ENCODE assay signal across 2 cellular contexts in the genomic region with DNA sequence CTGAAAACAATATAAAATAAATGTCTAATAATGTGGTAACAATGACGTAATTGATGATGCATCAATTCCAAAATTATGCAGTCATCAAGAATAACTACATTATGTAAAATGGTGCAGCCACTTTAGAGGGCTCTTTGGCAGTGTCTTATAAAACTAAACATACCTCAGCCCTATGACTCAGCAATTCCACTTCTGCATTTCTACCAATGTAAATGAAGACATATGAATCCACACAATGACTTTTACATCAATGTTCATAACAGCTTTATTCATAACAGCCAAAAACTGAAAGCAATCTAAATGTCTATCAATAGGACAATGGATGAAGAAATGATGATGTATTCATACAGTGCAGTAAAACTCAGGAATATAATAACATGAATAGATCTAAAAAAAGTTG.
TF ChIP-seq lines count a peak whose summit lies in the region.

No MANE protein-coding gene starts in this region.

TF ChIP-seq in HepG2, 621 proteins besides CTCF, POLR2A, EP300 and RAD21 (continues in another document):
- TF ChIP-seq, protein P1, sequence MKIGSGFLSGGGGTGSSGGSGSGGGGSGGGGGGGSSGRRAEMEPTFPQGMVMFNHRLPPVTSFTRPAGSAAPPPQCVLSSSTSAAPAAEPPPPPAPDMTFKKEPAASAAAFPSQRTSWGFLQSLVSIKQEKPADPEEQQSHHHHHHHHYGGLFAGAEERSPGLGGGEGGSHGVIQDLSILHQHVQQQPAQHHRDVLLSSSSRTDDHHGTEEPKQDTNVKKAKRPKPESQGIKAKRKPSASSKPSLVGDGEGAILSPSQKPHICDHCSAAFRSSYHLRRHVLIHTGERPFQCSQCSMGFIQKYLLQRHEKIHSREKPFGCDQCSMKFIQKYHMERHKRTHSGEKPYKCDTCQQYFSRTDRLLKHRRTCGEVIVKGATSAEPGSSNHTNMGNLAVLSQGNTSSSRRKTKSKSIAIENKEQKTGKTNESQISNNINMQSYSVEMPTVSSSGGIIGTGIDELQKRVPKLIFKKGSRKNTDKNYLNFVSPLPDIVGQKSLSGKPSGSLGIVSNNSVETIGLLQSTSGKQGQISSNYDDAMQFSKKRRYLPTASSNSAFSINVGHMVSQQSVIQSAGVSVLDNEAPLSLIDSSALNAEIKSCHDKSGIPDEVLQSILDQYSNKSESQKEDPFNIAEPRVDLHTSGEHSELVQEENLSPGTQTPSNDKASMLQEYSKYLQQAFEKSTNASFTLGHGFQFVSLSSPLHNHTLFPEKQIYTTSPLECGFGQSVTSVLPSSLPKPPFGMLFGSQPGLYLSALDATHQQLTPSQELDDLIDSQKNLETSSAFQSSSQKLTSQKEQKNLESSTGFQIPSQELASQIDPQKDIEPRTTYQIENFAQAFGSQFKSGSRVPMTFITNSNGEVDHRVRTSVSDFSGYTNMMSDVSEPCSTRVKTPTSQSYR (CRISPR knock-in tag; IDR thresholded peaks at IDR 0.05; ENCODE audit: borderline replicate concordance) = no peak
- TF ChIP-seq HOXA3 (CRISPR knock-in tag; IDR thresholded peaks at IDR 0.05) (no peak), FOSL1 (CRISPR knock-in tag; IDR thresholded peaks at IDR 0.05; ENCODE audit: borderline replicate concordance) (no peak), MAFF (IDR thresholded peaks at IDR 0.05; ENCODE audit: low read depth, low read length) (peak; percentile 64), NFE2L2 (IDR thresholded peaks at IDR 0.05; ENCODE audit: low read length) (peak; percentile 94), RNF2 (conservative IDR thresholded peaks at IDR 0.05; ENCODE audit: low read depth) (no peak), ZNF543 (CRISPR knock-in tag; IDR thresholded peaks at IDR 0.05) (no peak), MAFK (conservative IDR thresholded peaks at IDR 0.05 in 1 of 2, IDR thresholded peaks at IDR 0.05 in 1 of 2; ENCODE audit: low read length in 2 of 2) (peak; percentile 54 to 65), NFE2 (CRISPR knock-in tag; IDR thresholded peaks at IDR 0.05) (peak; percentile 64; the same call in 1 of the 2 replicates), HMGA1 (CRISPR knock-in tag; conservative IDR thresholded peaks at IDR 0.05) (no peak), ATF7 (IDR thresholded peaks at IDR 0.05) (peak; percentile 18; the same call in 1 of the 2 replicates), ATF7 (CRISPR knock-in tag; IDR thresholded peaks at IDR 0.05) (no peak), HNF4G (IDR thresholded peaks at IDR 0.05; ENCODE audit: borderline replicate concordance, low read depth, low read length) (no peak), HNF4G (CRISPR knock-in tag; IDR thresholded peaks at IDR 0.05; ENCODE audit: borderline replicate concordance, low read depth) (no peak)
- TF ChIP-seq, protein P2, sequence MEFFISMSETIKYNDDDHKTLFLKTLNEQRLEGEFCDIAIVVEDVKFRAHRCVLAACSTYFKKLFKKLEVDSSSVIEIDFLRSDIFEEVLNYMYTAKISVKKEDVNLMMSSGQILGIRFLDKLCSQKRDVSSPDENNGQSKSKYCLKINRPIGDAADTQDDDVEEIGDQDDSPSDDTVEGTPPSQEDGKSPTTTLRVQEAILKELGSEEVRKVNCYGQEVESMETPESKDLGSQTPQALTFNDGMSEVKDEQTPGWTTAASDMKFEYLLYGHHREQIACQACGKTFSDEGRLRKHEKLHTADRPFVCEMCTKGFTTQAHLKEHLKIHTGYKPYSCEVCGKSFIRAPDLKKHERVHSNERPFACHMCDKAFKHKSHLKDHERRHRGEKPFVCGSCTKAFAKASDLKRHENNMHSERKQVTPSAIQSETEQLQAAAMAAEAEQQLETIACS (CRISPR knock-in tag; IDR thresholded peaks at IDR 0.05) = no peak
- TF ChIP-seq, protein P3, sequence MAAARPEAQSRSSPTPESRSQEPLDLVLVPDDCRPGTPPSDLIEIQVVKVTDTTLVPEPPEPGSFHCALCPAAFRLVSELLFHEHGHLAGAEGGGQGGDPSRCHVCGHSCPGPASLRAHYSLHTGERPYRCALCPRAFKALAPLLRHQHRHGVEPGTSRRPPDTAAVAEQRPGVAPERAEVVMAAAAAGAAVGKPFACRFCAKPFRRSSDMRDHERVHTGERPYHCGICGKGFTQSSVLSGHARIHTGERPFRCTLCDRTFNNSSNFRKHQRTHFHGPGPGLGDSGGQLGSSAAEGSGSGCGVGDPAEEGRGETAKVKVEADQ (CRISPR knock-in tag; IDR thresholded peaks at IDR 0.05; ENCODE audit: borderline replicate concordance) = no peak
- TF ChIP-seq, protein P4, sequence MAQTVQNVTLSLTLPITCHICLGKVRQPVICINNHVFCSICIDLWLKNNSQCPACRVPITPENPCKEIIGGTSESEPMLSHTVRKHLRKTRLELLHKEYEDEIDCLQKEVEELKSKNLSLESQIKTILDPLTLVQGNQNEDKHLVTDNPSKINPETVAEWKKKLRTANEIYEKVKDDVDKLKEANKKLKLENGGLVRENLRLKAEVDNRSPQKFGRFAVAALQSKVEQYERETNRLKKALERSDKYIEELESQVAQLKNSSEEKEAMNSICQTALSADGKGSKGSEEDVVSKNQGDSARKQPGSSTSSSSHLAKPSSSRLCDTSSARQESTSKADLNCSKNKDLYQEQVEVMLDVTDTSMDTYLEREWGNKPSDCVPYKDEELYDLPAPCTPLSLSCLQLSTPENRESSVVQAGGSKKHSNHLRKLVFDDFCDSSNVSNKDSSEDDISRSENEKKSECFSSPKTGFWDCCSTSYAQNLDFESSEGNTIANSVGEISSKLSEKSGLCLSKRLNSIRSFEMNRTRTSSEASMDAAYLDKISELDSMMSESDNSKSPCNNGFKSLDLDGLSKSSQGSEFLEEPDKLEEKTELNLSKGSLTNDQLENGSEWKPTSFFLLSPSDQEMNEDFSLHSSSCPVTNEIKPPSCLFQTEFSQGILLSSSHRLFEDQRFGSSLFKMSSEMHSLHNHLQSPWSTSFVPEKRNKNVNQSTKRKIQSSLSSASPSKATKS (CRISPR knock-in tag; IDR thresholded peaks at IDR 0.05) = no peak

TF ChIP-seq in GM12878, 131 proteins besides CTCF, POLR2A, EP300 and RAD21 (continues in another document):
- TF ChIP-seq, protein P5, sequence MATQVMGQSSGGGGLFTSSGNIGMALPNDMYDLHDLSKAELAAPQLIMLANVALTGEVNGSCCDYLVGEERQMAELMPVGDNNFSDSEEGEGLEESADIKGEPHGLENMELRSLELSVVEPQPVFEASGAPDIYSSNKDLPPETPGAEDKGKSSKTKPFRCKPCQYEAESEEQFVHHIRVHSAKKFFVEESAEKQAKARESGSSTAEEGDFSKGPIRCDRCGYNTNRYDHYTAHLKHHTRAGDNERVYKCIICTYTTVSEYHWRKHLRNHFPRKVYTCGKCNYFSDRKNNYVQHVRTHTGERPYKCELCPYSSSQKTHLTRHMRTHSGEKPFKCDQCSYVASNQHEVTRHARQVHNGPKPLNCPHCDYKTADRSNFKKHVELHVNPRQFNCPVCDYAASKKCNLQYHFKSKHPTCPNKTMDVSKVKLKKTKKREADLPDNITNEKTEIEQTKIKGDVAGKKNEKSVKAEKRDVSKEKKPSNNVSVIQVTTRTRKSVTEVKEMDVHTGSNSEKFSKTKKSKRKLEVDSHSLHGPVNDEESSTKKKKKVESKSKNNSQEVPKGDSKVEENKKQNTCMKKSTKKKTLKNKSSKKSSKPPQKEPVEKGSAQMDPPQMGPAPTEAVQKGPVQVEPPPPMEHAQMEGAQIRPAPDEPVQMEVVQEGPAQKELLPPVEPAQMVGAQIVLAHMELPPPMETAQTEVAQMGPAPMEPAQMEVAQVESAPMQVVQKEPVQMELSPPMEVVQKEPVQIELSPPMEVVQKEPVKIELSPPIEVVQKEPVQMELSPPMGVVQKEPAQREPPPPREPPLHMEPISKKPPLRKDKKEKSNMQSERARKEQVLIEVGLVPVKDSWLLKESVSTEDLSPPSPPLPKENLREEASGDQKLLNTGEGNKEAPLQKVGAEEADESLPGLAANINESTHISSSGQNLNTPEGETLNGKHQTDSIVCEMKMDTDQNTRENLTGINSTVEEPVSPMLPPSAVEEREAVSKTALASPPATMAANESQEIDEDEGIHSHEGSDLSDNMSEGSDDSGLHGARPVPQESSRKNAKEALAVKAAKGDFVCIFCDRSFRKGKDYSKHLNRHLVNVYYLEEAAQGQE (IDR thresholded peaks at IDR 0.05; ENCODE audit: low read depth, low read length) = no peak
- TF ChIP-seq MYC (IDR thresholded peaks at IDR 0.05; ENCODE audit: insufficient read depth, insufficient read length, insufficient replicate concordance, low read length, severe bottlenecking) = no peak
- TF ChIP-seq JUND (IDR thresholded peaks at IDR 0.05; ENCODE audit: low read depth, low read length) = 0 out of 2 replicates have a peak, but pooled peaks have one; percentile 14
- no peak for TF ChIP-seq POLR2AphosphoS5 (IDR thresholded peaks at IDR 0.05; ENCODE audit: low read length)
- TF ChIP-seq HDGF (IDR thresholded peaks at IDR 0.05) = no peak
- TF ChIP-seq RCOR1 (conservative IDR thresholded peaks at IDR 0.05; ENCODE audit: low read depth, low read length) = no peak
- TF ChIP-seq CREB1 (IDR thresholded peaks at IDR 0.05; ENCODE audit: low read depth) = 0 out of 2 replicates have a peak, but pooled peaks have one; percentile 20
- TF ChIP-seq SPI1 (IDR thresholded peaks at IDR 0.05; ENCODE audit: borderline replicate concordance, insufficient read depth, low read depth, low read length) = peak; percentile 90
- TF ChIP-seq SMARCA5 (IDR thresholded peaks at IDR 0.05) = no peak
- peak; percentile 29 to 45; a peak in 2 of 4 replicates for TF ChIP-seq IKZF2 (IDR thresholded peaks at IDR 0.05)
- TF ChIP-seq PAX5 (IDR thresholded peaks at IDR 0.05; ENCODE audit: borderline replicate concordance, low read depth, low read length) = no peak
- TF ChIP-seq ZNF622 (IDR thresholded peaks at IDR 0.05) = no peak
- TF ChIP-seq MTA2 (IDR thresholded peaks at IDR 0.05; ENCODE audit: low read depth) = peak; percentile 70
- 0 out of 2 replicates have a peak, but pooled peaks have one; percentile 16 for TF ChIP-seq JUNB (IDR thresholded peaks at IDR 0.05)
- TF ChIP-seq GATAD2B (conservative IDR thresholded peaks at IDR 0.05; ENCODE audit: low read depth) = no peak
- 0 out of 2 replicates have a peak, but pooled peaks have one; percentile 15 for TF ChIP-seq NR2F1 (conservative IDR thresholded peaks at IDR 0.05)
- 0 out of 2 replicates have a peak, but pooled peaks have one; percentile 48 for TF ChIP-seq ZNF24 (IDR thresholded peaks at IDR 0.05)
- TF ChIP-seq ZSCAN29 (IDR thresholded peaks at IDR 0.05) = no peak
- TF ChIP-seq SRF (IDR thresholded peaks at IDR 0.05; ENCODE audit: low read depth in 2 of 2, low read length in 2 of 2) = no peak
- TF ChIP-seq, protein P6, sequence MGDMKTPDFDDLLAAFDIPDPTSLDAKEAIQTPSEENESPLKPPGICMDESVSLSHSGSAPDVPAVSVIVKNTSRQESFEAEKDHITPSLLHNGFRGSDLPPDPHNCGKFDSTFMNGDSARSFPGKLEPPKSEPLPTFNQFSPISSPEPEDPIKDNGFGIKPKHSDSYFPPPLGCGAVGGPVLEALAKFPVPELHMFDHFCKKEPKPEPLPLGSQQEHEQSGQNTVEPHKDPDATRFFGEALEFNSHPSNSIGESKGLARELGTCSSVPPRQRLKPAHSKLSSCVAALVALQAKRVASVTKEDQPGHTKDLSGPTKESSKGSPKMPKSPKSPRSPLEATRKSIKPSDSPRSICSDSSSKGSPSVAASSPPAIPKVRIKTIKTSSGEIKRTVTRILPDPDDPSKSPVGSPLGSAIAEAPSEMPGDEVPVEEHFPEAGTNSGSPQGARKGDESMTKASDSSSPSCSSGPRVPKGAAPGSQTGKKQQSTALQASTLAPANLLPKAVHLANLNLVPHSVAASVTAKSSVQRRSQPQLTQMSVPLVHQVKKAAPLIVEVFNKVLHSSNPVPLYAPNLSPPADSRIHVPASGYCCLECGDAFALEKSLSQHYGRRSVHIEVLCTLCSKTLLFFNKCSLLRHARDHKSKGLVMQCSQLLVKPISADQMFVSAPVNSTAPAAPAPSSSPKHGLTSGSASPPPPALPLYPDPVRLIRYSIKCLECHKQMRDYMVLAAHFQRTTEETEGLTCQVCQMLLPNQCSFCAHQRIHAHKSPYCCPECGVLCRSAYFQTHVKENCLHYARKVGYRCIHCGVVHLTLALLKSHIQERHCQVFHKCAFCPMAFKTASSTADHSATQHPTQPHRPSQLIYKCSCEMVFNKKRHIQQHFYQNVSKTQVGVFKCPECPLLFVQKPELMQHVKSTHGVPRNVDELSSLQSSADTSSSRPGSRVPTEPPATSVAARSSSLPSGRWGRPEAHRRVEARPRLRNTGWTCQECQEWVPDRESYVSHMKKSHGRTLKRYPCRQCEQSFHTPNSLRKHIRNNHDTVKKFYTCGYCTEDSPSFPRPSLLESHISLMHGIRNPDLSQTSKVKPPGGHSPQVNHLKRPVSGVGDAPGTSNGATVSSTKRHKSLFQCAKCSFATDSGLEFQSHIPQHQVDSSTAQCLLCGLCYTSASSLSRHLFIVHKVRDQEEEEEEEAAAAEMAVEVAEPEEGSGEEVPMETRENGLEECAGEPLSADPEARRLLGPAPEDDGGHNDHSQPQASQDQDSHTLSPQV (IDR thresholded peaks at IDR 0.05) = peak; percentile 36; the same call in 1 of the 2 replicates
- no peak for TF ChIP-seq CBX3 (IDR thresholded peaks at IDR 0.05; ENCODE audit: borderline replicate concordance, low read depth)
- TF ChIP-seq BACH1 (IDR thresholded peaks at IDR 0.05; ENCODE audit: borderline replicate concordance) = peak; percentile 99
- TF ChIP-seq, protein P7, sequence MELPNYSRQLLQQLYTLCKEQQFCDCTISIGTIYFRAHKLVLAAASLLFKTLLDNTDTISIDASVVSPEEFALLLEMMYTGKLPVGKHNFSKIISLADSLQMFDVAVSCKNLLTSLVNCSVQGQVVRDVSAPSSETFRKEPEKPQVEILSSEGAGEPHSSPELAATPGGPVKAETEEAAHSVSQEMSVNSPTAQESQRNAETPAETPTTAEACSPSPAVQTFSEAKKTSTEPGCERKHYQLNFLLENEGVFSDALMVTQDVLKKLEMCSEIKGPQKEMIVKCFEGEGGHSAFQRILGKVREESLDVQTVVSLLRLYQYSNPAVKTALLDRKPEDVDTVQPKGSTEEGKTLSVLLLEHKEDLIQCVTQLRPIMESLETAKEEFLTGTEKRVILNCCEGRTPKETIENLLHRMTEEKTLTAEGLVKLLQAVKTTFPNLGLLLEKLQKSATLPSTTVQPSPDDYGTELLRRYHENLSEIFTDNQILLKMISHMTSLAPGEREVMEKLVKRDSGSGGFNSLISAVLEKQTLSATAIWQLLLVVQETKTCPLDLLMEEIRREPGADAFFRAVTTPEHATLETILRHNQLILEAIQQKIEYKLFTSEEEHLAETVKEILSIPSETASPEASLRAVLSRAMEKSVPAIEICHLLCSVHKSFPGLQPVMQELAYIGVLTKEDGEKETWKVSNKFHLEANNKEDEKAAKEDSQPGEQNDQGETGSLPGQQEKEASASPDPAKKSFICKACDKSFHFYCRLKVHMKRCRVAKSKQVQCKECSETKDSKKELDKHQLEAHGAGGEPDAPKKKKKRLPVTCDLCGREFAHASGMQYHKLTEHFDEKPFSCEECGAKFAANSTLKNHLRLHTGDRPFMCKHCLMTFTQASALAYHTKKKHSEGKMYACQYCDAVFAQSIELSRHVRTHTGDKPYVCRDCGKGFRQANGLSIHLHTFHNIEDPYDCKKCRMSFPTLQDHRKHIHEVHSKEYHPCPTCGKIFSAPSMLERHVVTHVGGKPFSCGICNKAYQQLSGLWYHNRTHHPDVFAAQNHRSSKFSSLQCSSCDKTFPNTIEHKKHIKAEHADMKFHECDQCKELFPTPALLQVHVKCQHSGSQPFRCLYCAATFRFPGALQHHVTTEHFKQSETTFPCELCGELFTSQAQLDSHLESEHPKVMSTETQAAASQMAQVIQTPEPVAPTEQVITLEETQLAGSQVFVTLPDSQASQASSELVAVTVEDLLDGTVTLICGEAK (IDR thresholded peaks at IDR 0.05; ENCODE audit: borderline replicate concordance) = peak; percentile 81
- peak; percentile 98 for TF ChIP-seq ATF7 (IDR thresholded peaks at IDR 0.05; ENCODE audit: low read depth)
